In genomic region chr18:74073957-74074356, GRCh38 we compare ENCODE assay signal across 15 cellular contexts.
DNase-seq lines count a peak whose midpoint lies in the region; ATAC-seq and TF ChIP-seq lines count a peak whose summit lies in the region.
"Had no signal": no experiment of that assay in that cellular context is flagged by ENCODE, and none has a peak within 500 bp of the region (broad histone marks: within the 10 kb centered on the region; RNA-seq: fewer than 3 reads in every experiment).

No MANE protein-coding gene starts in this region.

- CTCF ChIA-PET in WTC11 (lab: Charles Lee), result interaction anchor here (0.8 to 1.1 kb wide), 2 partner anchors 9 to 34 kb away, joined by 3 to 5 read pairs; no protein-coding TSS in a partner anchor
- CTCF ChIA-PET in activated CD8-positive, alpha-beta T cell treated with anti-CD3 and anti-CD28 coated beads for 36 hours (lab: Charles Lee), result interaction anchor here (1.0 to 3.8 kb wide), 3 partner anchors 9 to 66 kb away, joined by 3 to 15 read pairs (median 3); no protein-coding TSS in a partner anchor

- H3K27me3 Mint-ChIP-seq in activated naive CD8-positive, alpha-beta T cell treated with anti-CD3 and anti-CD28 coated beads, Interleukin-2, amount 50 U/mL, for 24 hours, result no peaks in the 10 kb centered on the region
- H3K27me3 Mint-ChIP-seq in activated naive CD8-positive, alpha-beta T cell treated with anti-CD3 and anti-CD28 coated beads for 36 hours, result peaks cover 1% of the 10 kb centered on the region
- H3K27me3 Mint-ChIP-seq in WTC11 (ENCODE audit: low read depth), result no peaks in the 10 kb centered on the region
- H3K27me3 Mint-ChIP-seq in activated CD8-positive, alpha-beta T cell treated with anti-CD3 and anti-CD28 coated beads for 36 hours, result no peaks in the 10 kb centered on the region
- H3K27me3 Mint-ChIP-seq: CD4-positive, alpha-beta T cell had no signal

- H3K36me3 Mint-ChIP-seq in activated naive CD8-positive, alpha-beta T cell treated with anti-CD3 and anti-CD28 coated beads, Interleukin-2, amount 50 U/mL, for 24 hours (ENCODE audit: low read depth), result no peaks in the 10 kb centered on the region
- H3K36me3 Mint-ChIP-seq in activated naive CD8-positive, alpha-beta T cell treated with anti-CD3 and anti-CD28 coated beads for 36 hours, result no peaks in the 10 kb centered on the region
- no peaks in the 10 kb centered on the region for H3K36me3 Mint-ChIP-seq in WTC11
- no peaks in the 10 kb centered on the region for H3K36me3 Mint-ChIP-seq in activated CD8-positive, alpha-beta T cell treated with anti-CD3 and anti-CD28 coated beads for 36 hours (ENCODE audit: low read depth)
- H3K36me3 Mint-ChIP-seq: CD8-positive, alpha-beta T cell had no signal

- intact Hi-C loops in activated CD8-positive, alpha-beta T cell treated with anti-CD3 and anti-CD28 coated beads for 36 hours (cut with micrococcal nuclease), result no loop called here

- no peaks in the 10 kb centered on the region for H3K4me1 Mint-ChIP-seq in activated naive CD8-positive, alpha-beta T cell treated with anti-CD3 and anti-CD28 coated beads, Interleukin-2, amount 50 U/mL, for 24 hours
- no peaks in the 10 kb centered on the region for H3K4me1 Mint-ChIP-seq in activated naive CD8-positive, alpha-beta T cell treated with anti-CD3 and anti-CD28 coated beads for 36 hours
- no peaks in the 10 kb centered on the region for H3K4me1 Mint-ChIP-seq in WTC11
- H3K4me1 Mint-ChIP-seq in activated CD8-positive, alpha-beta T cell treated with anti-CD3 and anti-CD28 coated beads for 36 hours (ENCODE audit: low read depth), result no peaks in the 10 kb centered on the region

- POLR2A ChIA-PET in WTC11 (lab: Charles Lee), result no interaction called here
- POLR2A ChIA-PET in activated CD8-positive, alpha-beta T cell treated with anti-CD3 and anti-CD28 coated beads for 36 hours (lab: Charles Lee), result interaction anchor here (2.1 to 2.9 kb wide), 2 partner anchors 9 kb away, joined by 6 to 8 read pairs; no protein-coding TSS in a partner anchor

- TF ChIP-seq CTCF in WTC11 (IDR thresholded peaks at IDR 0.05), result no peak
- TF ChIP-seq CTCF in activated CD8-positive, alpha-beta T cell treated with anti-CD3 and anti-CD28 coated beads for 36 hours (IDR thresholded peaks at IDR 0.05), result no peak

- no peaks in the 10 kb centered on the region for H3K9me3 Mint-ChIP-seq in activated naive CD8-positive, alpha-beta T cell treated with anti-CD3 and anti-CD28 coated beads, Interleukin-2, amount 50 U/mL, for 24 hours
- H3K9me3 Mint-ChIP-seq in activated naive CD8-positive, alpha-beta T cell treated with anti-CD3 and anti-CD28 coated beads for 36 hours, result no peaks in the 10 kb centered on the region
- no peaks in the 10 kb centered on the region for H3K9me3 Mint-ChIP-seq in WTC11
- no peaks in the 10 kb centered on the region for H3K9me3 Mint-ChIP-seq in activated CD8-positive, alpha-beta T cell treated with anti-CD3 and anti-CD28 coated beads for 36 hours
- H3K9me3 Mint-ChIP-seq: CD4-positive, alpha-beta T cell; CD8-positive, alpha-beta T cell had no signal

- H3K27ac Mint-ChIP-seq in activated naive CD8-positive, alpha-beta T cell treated with anti-CD3 and anti-CD28 coated beads, Interleukin-2, amount 50 U/mL, for 24 hours, result no peak overlapping the region
- H3K27ac Mint-ChIP-seq in activated naive CD8-positive, alpha-beta T cell treated with anti-CD3 and anti-CD28 coated beads for 36 hours, result no peak overlapping the region
- no peak overlapping the region for H3K27ac Mint-ChIP-seq in WTC11
- no peak overlapping the region for H3K27ac Mint-ChIP-seq in activated CD8-positive, alpha-beta T cell treated with anti-CD3 and anti-CD28 coated beads for 36 hours
- H3K27ac Mint-ChIP-seq: B cell; CD4-positive, alpha-beta T cell; CD8-positive, alpha-beta T cell had no signal

- peak; percentile 16 for ATAC-seq in activated naive CD8-positive, alpha-beta T cell treated with anti-CD3 and anti-CD28 coated beads, Interleukin-2, amount 50 U/mL, for 24 hours
- ATAC-seq in WTC11 (peak; percentile 38; the same call in 1 of the 2 replicates), HG03025 (IDR thresholded peaks at IDR 0.05; ENCODE audit: low FRiP score, unreplicated experiment) (no peak)
- ATAC-seq in activated CD8-positive, alpha-beta T cell treated with anti-CD3 and anti-CD28 coated beads for 36 hours, result no peak
- ATAC-seq: A549; CD8-positive, alpha-beta T cell; GM12878 had no signal

- no peak for DNase-seq in activated naive CD8-positive, alpha-beta T cell treated with anti-CD3 and anti-CD28 coated beads, Interleukin-2, amount 50 U/mL, for 24 hours
- no peak for DNase-seq in activated naive CD8-positive, alpha-beta T cell treated with anti-CD3 and anti-CD28 coated beads for 36 hours
- DNase-seq in WTC11 (ENCODE audit: low spot score), result no peak
- no peak for DNase-seq in activated CD8-positive, alpha-beta T cell treated with anti-CD3 and anti-CD28 coated beads for 36 hours
- DNase-seq: AML-193; Caco-2; Calu3; CD4-positive, alpha-beta T cell; CD8-positive, alpha-beta T cell; DMS79 treated with DMSO at 0.1 percent for 48 hours; GDM1 had no signal

- no peak overlapping the region for H3K4me3 Mint-ChIP-seq in activated naive CD8-positive, alpha-beta T cell treated with anti-CD3 and anti-CD28 coated beads, Interleukin-2, amount 50 U/mL, for 24 hours
- H3K4me3 Mint-ChIP-seq in activated naive CD8-positive, alpha-beta T cell treated with anti-CD3 and anti-CD28 coated beads for 36 hours, result no peak overlapping the region
- no peak overlapping the region for H3K4me3 Mint-ChIP-seq in WTC11
- no peak overlapping the region for H3K4me3 Mint-ChIP-seq in activated CD8-positive, alpha-beta T cell treated with anti-CD3 and anti-CD28 coated beads for 36 hours
- H3K4me3 Mint-ChIP-seq: B cell; CD4-positive, alpha-beta T cell; CD8-positive, alpha-beta T cell had no signal

TF ChIP-seq in WTC11, 78 proteins besides CTCF, POLR2A, EP300 and RAD21 (continues in another document):
- TF ChIP-seq FOXJ3 (CRISPR knock-in tag; IDR thresholded peaks at IDR 0.05; ENCODE audit: borderline replicate concordance) (no peak), ATF1 (CRISPR knock-in tag; IDR thresholded peaks at IDR 0.05) (no peak), ZNF317 (CRISPR knock-in tag; IDR thresholded peaks at IDR 0.05; ENCODE audit: borderline replicate concordance, low read depth) (no peak), E2F4 (CRISPR knock-in tag; IDR thresholded peaks at IDR 0.05; ENCODE audit: borderline replicate concordance, low read depth) (no peak), ZNF512 (CRISPR knock-in tag; IDR thresholded peaks at IDR 0.05; ENCODE audit: borderline replicate concordance) (no peak), NR3C1 (CRISPR knock-in tag; conservative IDR thresholded peaks at IDR 0.05; ENCODE audit: low read depth) (no peak), MAX (CRISPR knock-in tag; IDR thresholded peaks at IDR 0.05) (no peak), SP1 (CRISPR knock-in tag; conservative IDR thresholded peaks at IDR 0.05) (no peak), ZNF232 (CRISPR knock-in tag; IDR thresholded peaks at IDR 0.05) (no peak), CDX4 (CRISPR knock-in tag; IDR thresholded peaks at IDR 0.05; ENCODE audit: borderline replicate concordance) (no peak), MYBL2 (CRISPR knock-in tag; IDR thresholded peaks at IDR 0.05) (no peak), NFE2L1 (CRISPR knock-in tag; IDR thresholded peaks at IDR 0.05) (no peak), JAZF1 (CRISPR knock-in tag; IDR thresholded peaks at IDR 0.05) (no peak), GABPB1 (CRISPR knock-in tag; IDR thresholded peaks at IDR 0.05) (no peak), ZNF416 (CRISPR knock-in tag; IDR thresholded peaks at IDR 0.05) (no peak), CREM (CRISPR knock-in tag; IDR thresholded peaks at IDR 0.05) (no peak)

Comparison
In these comparisons a context has a peak if more than half of its experiments do, and no peak if none do; other contexts are left out.
1. ATAC-seq: peak in activated naive CD8-positive, alpha-beta T cell treated with anti-CD3 and anti-CD28 coated beads, Interleukin-2, amount 50 U/mL, for 24 hours (single experiment) and WTC11 (single experiment); none in HG03025 (single experiment) and activated CD8-positive, alpha-beta T cell treated with anti-CD3 and anti-CD28 coated beads for 36 hours (single experiment).